ENCODE assay signal across 22 cellular contexts in genomic region chr3:122945230-122945629, GRCh38.
"Had no signal": no experiment of that assay in that cellular context is flagged by ENCODE, and none has a peak within 500 bp of the region (broad histone marks: within the 10 kb centered on the region; RNA-seq: fewer than 3 reads in every experiment).

No MANE protein-coding gene starts in this region.

- H3K27me3 ChIP-seq: ovary, right atrium auricular region, right lobe of liver, tibial nerve, uterus had no signal

- H3K9me3 ChIP-seq: left ventricle myocardium inferior, ovary, right atrium auricular region, right lobe of liver, uterus had no signal

- H3K4me3 ChIP-seq: left ventricle myocardium inferior, lung, ovary, right atrium auricular region, right lobe of liver, tibial nerve, uterus had no signal

- H3K9me3 Mint-ChIP-seq: immature natural killer cell; natural killer cell; stimulated activated memory B cell treated with anti-CD40 and anti-IgM and Interleukin-4, amounts not matched to agents 10 μg/mL and 1 μg/mL and 100 μg/mL, for 72 hours; stimulated activated naive CD8-positive, alpha-beta T cell treated with anti-CD3 and anti-CD28 coated beads, Interleukin-15, amount 100 ng/mL, for 72 hours; type B pancreatic cell had no signal

- DNase-seq: immature natural killer cell; left ventricle myocardium inferior; mesendoderm; naive B cell; natural killer cell; ovary; right lobe of liver; stimulated activated CD4-positive, alpha-beta T cell treated with anti-CD3 and anti-CD28 coated beads, Interleukin-12 subunit alpha, Interleukin-12 subunit beta, amount 100 ng/mL, for 4 hours; stimulated activated CD4-positive, alpha-beta T cell treated with anti-CD3 and anti-CD28 coated beads, Interleukin-4, amount 100 ng/mL, for 24 hours; stimulated activated naive CD4-positive, alpha-beta T cell treated with Interleukin-2 at 50 U/mL for 16 hours; stimulated activated naive CD8-positive, alpha-beta T cell treated with anti-CD3 and anti-CD28 coated beads, Interleukin-15, amount 100 ng/mL, for 72 hours; substantia nigra; uterus had no signal

- ATAC-seq: natural killer cell; right lobe of liver; stimulated activated memory B cell treated with anti-CD40 and anti-IgM and Interleukin-4, amounts not matched to agents 10 μg/mL and 1 μg/mL and 100 μg/mL, for 72 hours; stimulated activated naive CD8-positive, alpha-beta T cell treated with anti-CD3 and anti-CD28 coated beads, Interleukin-15, amount 100 ng/mL, for 72 hours had no signal

- H3K27ac ChIP-seq: ovary, right atrium auricular region, right lobe of liver had no signal

- H3K4me1 ChIP-seq: uterus had no signal

- H3K27ac Mint-ChIP-seq: immature natural killer cell; natural killer cell; progenitor cell of endocrine pancreas; stimulated activated memory B cell treated with anti-CD40 and anti-IgM and Interleukin-4, amounts not matched to agents 10 μg/mL and 1 μg/mL and 100 μg/mL, for 72 hours; stimulated activated naive CD8-positive, alpha-beta T cell treated with anti-CD3 and anti-CD28 coated beads, Interleukin-15, amount 100 ng/mL, for 72 hours; type B pancreatic cell had no signal

- H3K27me3 Mint-ChIP-seq: naive B cell; stimulated activated memory B cell treated with anti-CD40 and anti-IgM and Interleukin-4, amounts not matched to agents 10 μg/mL and 1 μg/mL and 100 μg/mL, for 72 hours had no signal

- H3K36me3 ChIP-seq: left ventricle myocardium inferior, ovary, right atrium auricular region, right lobe of liver, tibial nerve, uterus had no signal

- H3K4me3 Mint-ChIP-seq: immature natural killer cell; mesothelial cell of epicardium; naive B cell; natural killer cell; stimulated activated memory B cell treated with anti-CD40 and anti-IgM and Interleukin-4, amounts not matched to agents 10 μg/mL and 1 μg/mL and 100 μg/mL, for 72 hours; stimulated activated naive CD8-positive, alpha-beta T cell treated with anti-CD3 and anti-CD28 coated beads, Interleukin-15, amount 100 ng/mL, for 72 hours; type B pancreatic cell had no signal

- H3K36me3 Mint-ChIP-seq: immature natural killer cell; mesothelial cell of epicardium; naive B cell; natural killer cell; stimulated activated memory B cell treated with anti-CD40 and anti-IgM and Interleukin-4, amounts not matched to agents 10 μg/mL and 1 μg/mL and 100 μg/mL, for 72 hours; type B pancreatic cell had no signal

- FAIRE-seq: islet of Langerhans, kidney had no signal
